Comparison of ENCODE assay signal across 14 cellular contexts in genomic region chr1:230753191-230753585, GRCh38. TPM values are rescaled to one million over a fixed set of nuclear protein-coding genes. Genes with fewer than 3 reads are reported as not detected.
DNase-seq lines count a peak whose midpoint lies in the region; ATAC-seq and TF ChIP-seq lines count a peak whose summit lies in the region.
"Had no signal": no experiment of that assay in that cellular context is flagged by ENCODE, and none has a peak within 500 bp of the region (broad histone marks: within the 10 kb centered on the region; RNA-seq: fewer than 3 reads in every experiment).

No MANE protein-coding gene starts in this region.

- H3K27me3 Mint-ChIP-seq in CD8-positive, alpha-beta memory T cell: peaks cover 12 to 41% of the 10 kb centered on the region in 2 donors
- H3K27me3 Mint-ChIP-seq: CD4-positive, CD25-positive, alpha-beta regulatory T cell had no signal

- H4K20me1 ChIP-seq in BLaER1 treated with 17β-estradiol and CSF1 and Interleukin-3, amounts not matched to agents 10 nM and 100 nM: no peaks in the 10 kb centered on the region
- H4K20me1 ChIP-seq in neural cell (ENCODE audit: insufficient read depth): no peaks in the 10 kb centered on the region

- peak overlapping the region; percentile 66 to 87 (median 82) for H3K4me2 ChIP-seq in BLaER1 treated with 17β-estradiol and CSF1 and Interleukin-3, amounts not matched to agents 10 nM and 100 nM
- H3K4me2 ChIP-seq in neural cell (ENCODE audit: low read length): no peak overlapping the region

- no peaks in the 10 kb centered on the region for H3K79me2 ChIP-seq in neural cell (replicated peaks; ENCODE audit: insufficient read depth, low read length)

- peak overlapping the region in 9 of 11 experiments; percentile 66 to 86 (median 81); a peak in 18 of 22 replicates for H3K27ac ChIP-seq in BLaER1 treated with 17β-estradiol and CSF1 and Interleukin-3, amounts not matched to agents 10 nM and 100 nM
- H3K27ac ChIP-seq in HUES64 (ENCODE audit: low read depth, low read length) (peak overlapping the region; percentile 90; the same call in 1 of the 2 replicates), colonic mucosa (peak overlapping the region; percentile 78), neural cell (ENCODE audit: low read length) (no peak overlapping the region)
- no peak overlapping the region for H3K27ac ChIP-seq in CD8-positive, alpha-beta memory T cell (ENCODE audit: low read depth, low read length)
- H3K27ac ChIP-seq: ascending aorta had no signal

- peak overlapping the region; percentile 37 to 82 (median 71); a peak in 19 of 22 replicates for H3K9ac ChIP-seq in BLaER1 treated with 17β-estradiol and CSF1 and Interleukin-3, amounts not matched to agents 10 nM and 100 nM
- peak overlapping the region; percentile 77 for H3K9ac ChIP-seq in HUES64 (ENCODE audit: low read depth, low read length)
- H3K9ac ChIP-seq in colonic mucosa (ENCODE audit: low read depth in 2 of 2, low read length in 2 of 2): peak overlapping the region; percentile 32 to 73
- H3K9ac ChIP-seq in neural cell (ENCODE audit: low read length): peak overlapping the region; percentile 34

- H3K27ac Mint-ChIP-seq in CD8-positive, alpha-beta memory T cell: peak overlapping the region in 1 of 8 donors; percentile 41
- H3K27ac Mint-ChIP-seq: IgD-negative memory B cell had no signal

- peaks cover 0 to 7% (median 5%) of the 10 kb centered on the region in 3 donors for H3K4me1 Mint-ChIP-seq in CD8-positive, alpha-beta memory T cell

- no peaks in the 10 kb centered on the region for H3F3A ChIP-seq in neural cell (ENCODE audit: insufficient read depth, low read length, poor library complexity, severe bottlenecking)

- DNase-seq in colonic mucosa (no peak), NCI-H1694 (lab: John Stamatoyannopoulos, UW) (no peak)
- no peak for DNase-seq in CD8-positive, alpha-beta memory T cell
- DNase-seq: activated T-cell treated with anti-CD3 and anti-CD28 coated beads for 4 hours had no signal

- H3K4me3 Mint-ChIP-seq in CD8-positive, alpha-beta memory T cell: peak overlapping the region in 3 of 7 donors; percentile 14 to 64 (median 26)

- WGBS in HUES64: 77% methylated on average over 5 of the region's 5 CpGs

- ATAC-seq in HG03045 (IDR thresholded peaks at IDR 0.05; ENCODE audit: unreplicated experiment) (no peak), HG03139 (IDR thresholded peaks at IDR 0.05; ENCODE audit: unreplicated experiment) (no peak)

- no peaks in the 10 kb centered on the region for H3K9me2 ChIP-seq in neural cell (ENCODE audit: insufficient read depth, low read length)

- H3K36me3 Mint-ChIP-seq in CD8-positive, alpha-beta memory T cell: no peaks in the 10 kb centered on the region
- H3K36me3 Mint-ChIP-seq: CD4-positive, CD25-positive, alpha-beta regulatory T cell; IgD-negative memory B cell had no signal

- intact Hi-C loops in colonic mucosa (cut with DNase I): no loop called here

- no peaks in the 10 kb centered on the region for H3K9me3 ChIP-seq in BLaER1 treated with 17β-estradiol and CSF1 and Interleukin-3, amounts not matched to agents 10 nM and 100 nM (replicated peaks in 1 of 11)
- no peaks in the 10 kb centered on the region for H3K9me3 ChIP-seq in HUES64 (ENCODE audit: insufficient read depth, low read depth, low read length)
- H3K9me3 ChIP-seq in colonic mucosa: no peaks in the 10 kb centered on the region
- no peaks in the 10 kb centered on the region for H3K9me3 ChIP-seq in neural cell (ENCODE audit: low read length)
- no peaks in the 10 kb centered on the region for H3K9me3 ChIP-seq in CD8-positive, alpha-beta memory T cell (ENCODE audit: low read length)
- H3K9me3 ChIP-seq: ascending aorta had no signal

- CTCF ChIA-PET in CD8-positive, alpha-beta memory T cell (lab: Charles Lee): interaction anchor here (0.6 kb wide), 1 partner anchor 83 kb away, joined by 3 read pairs; no protein-coding TSS in a partner anchor

- POLR2A ChIA-PET in CD8-positive, alpha-beta memory T cell (lab: Charles Lee): no interaction called here

- no peak for TF ChIP-seq RAD21 in neural cell (conservative IDR thresholded peaks at IDR 0.05)

- peaks cover 33 to 50% (median 47%) of the 10 kb centered on the region in 10 experiments for H3K4me1 ChIP-seq in BLaER1 treated with 17β-estradiol and CSF1 and Interleukin-3, amounts not matched to agents 10 nM and 100 nM
- peaks cover 47% of the 10 kb centered on the region for H3K4me1 ChIP-seq in HUES64 (ENCODE audit: insufficient read depth, low read length)
- H3K4me1 ChIP-seq in colonic mucosa: peaks cover 8% of the 10 kb centered on the region
- H3K4me1 ChIP-seq in CD8-positive, alpha-beta memory T cell (ENCODE audit: insufficient read depth, low read length): no peaks in the 10 kb centered on the region
- H3K4me1 ChIP-seq: ascending aorta had no signal

- TF ChIP-seq EP300 in neural cell (conservative IDR thresholded peaks at IDR 0.05; ENCODE audit: poor library complexity, severe bottlenecking): no peak

- H3K4me3 ChIP-seq in BLaER1 treated with 17β-estradiol and CSF1 and Interleukin-3, amounts not matched to agents 10 nM and 100 nM: peak overlapping the region in 7 of 10 experiments; percentile 29 to 47 (median 38); a peak in 9 of 20 replicates
- 0 out of 2 replicates have a peak overlapping the region, but pooled peaks have one; percentile 56 for H3K4me3 ChIP-seq in HUES64 (ENCODE audit: low read length)
- no peak overlapping the region for H3K4me3 ChIP-seq in colonic mucosa
- H3K4me3 ChIP-seq in neural cell (ENCODE audit: low read length): no peak overlapping the region
- H3K4me3 ChIP-seq in CD8-positive, alpha-beta memory T cell (ENCODE audit: low read length): no peak overlapping the region
- H3K4me3 ChIP-seq: ascending aorta had no signal

- peak overlapping the region; percentile 27 for H2AFZ ChIP-seq in neural cell (ENCODE audit: low read depth, low read length)

- TF ChIP-seq CTCF in colonic mucosa (IDR thresholded peaks at IDR 0.05): no peak
- TF ChIP-seq CTCF in neural cell (IDR thresholded peaks at IDR 0.05; ENCODE audit: poor library complexity, severe bottlenecking): no peak

- H3K9me3 Mint-ChIP-seq in CD8-positive, alpha-beta memory T cell: no peaks in the 10 kb centered on the region
- H3K9me3 Mint-ChIP-seq: IgD-negative memory B cell had no signal

- no peaks in the 10 kb centered on the region for H3K36me3 ChIP-seq in BLaER1 treated with 17β-estradiol and CSF1 and Interleukin-3, amounts not matched to agents 10 nM and 100 nM
- H3K36me3 ChIP-seq in HUES64 (ENCODE audit: insufficient read depth, low read length) (no peaks in the 10 kb centered on the region), colonic mucosa (no peaks in the 10 kb centered on the region), neural cell (ENCODE audit: insufficient read depth, low read length) (no peaks in the 10 kb centered on the region)
- no peaks in the 10 kb centered on the region for H3K36me3 ChIP-seq in CD8-positive, alpha-beta memory T cell (ENCODE audit: insufficient read depth, low read length)
- H3K36me3 ChIP-seq: ascending aorta had no signal

- H3K27me3 ChIP-seq in BLaER1 treated with 17β-estradiol and CSF1 and Interleukin-3, amounts not matched to agents 10 nM and 100 nM: no peaks in the 10 kb centered on the region
- H3K27me3 ChIP-seq in HUES64 (ENCODE audit: insufficient read depth, low read length): no peaks in the 10 kb centered on the region
- no peaks in the 10 kb centered on the region for H3K27me3 ChIP-seq in colonic mucosa
- no peaks in the 10 kb centered on the region for H3K27me3 ChIP-seq in neural cell (ENCODE audit: insufficient read depth, low read depth, low read length)
- no peaks in the 10 kb centered on the region for H3K27me3 ChIP-seq in CD8-positive, alpha-beta memory T cell (ENCODE audit: insufficient read depth, low read length, poor library complexity, severe bottlenecking)
- H3K27me3 ChIP-seq: ascending aorta had no signal

TF ChIP-seq in neural cell, 6 proteins besides CTCF, POLR2A, EP300 and RAD21 (continues in another document):
- TF ChIP-seq SMC3 (conservative IDR thresholded peaks at IDR 0.05; ENCODE audit: poor library complexity) (no peak), EZH2 (IDR thresholded peaks at IDR 0.05; ENCODE audit: borderline replicate concordance, insufficient read depth, low read length, poor library complexity, severe bottlenecking) (no peak), MXI1 (conservative IDR thresholded peaks at IDR 0.05; ENCODE audit: poor library complexity, severe bottlenecking) (no peak), REST (IDR thresholded peaks at IDR 0.05; ENCODE audit: borderline replicate concordance) (no peak), TAF1 (IDR thresholded peaks at IDR 0.05; ENCODE audit: low read depth) (no peak)

RNA-seq across cellular contexts. Expression of gene CAPN9, which starts 6.0 kb away (rescaled TPM):
- polyA plus RNA-seq in HUES64 (2013, experiment 1 of 2): 0.75 TPM
- 0.19 TPM for polyA plus RNA-seq in HUES64 (2013, experiment 2 of 2)
- 10 to 100 TPM; 14.3 to 36.3 TPM for total RNA-seq in colonic mucosa
- polyA plus RNA-seq in neural cell: 0.14 TPM in 1 of 2 replicates, not detected in the other
- not detected in 2 replicates for polyA minus RNA-seq in neural cell
- not detected for total RNA-seq in CD8-positive, alpha-beta memory T cell
- not detected for polyA plus RNA-seq in CD8-positive, alpha-beta memory T cell
- total RNA-seq: ascending aorta; CD4-positive, CD25-positive, alpha-beta regulatory T cell; myocyte had no signal
- polyA plus RNA-seq: CD4-positive, CD25-positive, alpha-beta regulatory T cell; IgD-negative memory B cell had no signal

RNA-seq across cellular contexts. Expression of gene AGT, which starts 39.3 kb away (rescaled TPM):
- 0.10 TPM for polyA plus RNA-seq in HUES64 (2013, experiment 1 of 2)
- 0.19 TPM for polyA plus RNA-seq in HUES64 (2013, experiment 2 of 2)
- total RNA-seq in colonic mucosa: 1 to 10 TPM; 4.1 to 5.3 TPM
- not detected in 2 replicates for polyA plus RNA-seq in neural cell
- not detected in 2 replicates for polyA minus RNA-seq in neural cell
- total RNA-seq in CD8-positive, alpha-beta memory T cell: not detected
- not detected for polyA plus RNA-seq in CD8-positive, alpha-beta memory T cell
- total RNA-seq: CD4-positive, CD25-positive, alpha-beta regulatory T cell; RPMI7951 had no signal
- polyA plus RNA-seq: CD4-positive, CD25-positive, alpha-beta regulatory T cell; IgD-negative memory B cell had no signal

Comparison
In these comparisons a context has a peak if more than half of its experiments do, and no peak if none do; other contexts are left out.
1. H3K27ac ChIP-seq: peak in BLaER1 treated with 17β-estradiol and CSF1 and Interleukin-3, amounts not matched to agents 10 nM and 100 nM (9 of 11), HUES64 (single experiment) and colonic mucosa (single experiment); none in neural cell (single experiment) and CD8-positive, alpha-beta memory T cell (single experiment).
2. H3K4me3 ChIP-seq: peak in BLaER1 treated with 17β-estradiol and CSF1 and Interleukin-3, amounts not matched to agents 10 nM and 100 nM (7 of 10) and HUES64 (single experiment); none in colonic mucosa (single experiment), neural cell (single experiment) and CD8-positive, alpha-beta memory T cell (single experiment).
3. RNA of gene CAPN9, which starts 6.0 kb away (total RNA-seq): 14.3 to 36.3 TPM in colonic mucosa; not detected in CD8-positive, alpha-beta memory T cell; every median in the first group is over 10 times any median in the second.
4. RNA of gene AGT, which starts 39.3 kb away (total RNA-seq): 4.1 to 5.3 TPM in colonic mucosa; not detected in CD8-positive, alpha-beta memory T cell; every median in the first group is over 4 times any median in the second.
5. Peak in every context shown above with its lines, with median percentiles within 50 percentile points of each other: H3K9ac ChIP-seq.